ENCODE assay signal across 11 cellular contexts in genomic region chr20:63692436-63693078, GRCh38. TPM values are rescaled to one million over a fixed set of nuclear protein-coding genes. Genes with fewer than 3 reads are reported as not detected.
A peak's percentile ranks its signal among the peaks of the same experiment; 100 is the strongest.
DNase-seq lines count a peak whose midpoint lies in the region; ATAC-seq lines count a peak whose summit lies in the region.
"Had no signal": no experiment of that assay in that cellular context is flagged by ENCODE, and none has a peak within 500 bp of the region (broad histone marks: within the 10 kb centered on the region; RNA-seq: fewer than 3 reads in every experiment).

No MANE protein-coding gene starts in this region.

- H3K9me3 Mint-ChIP-seq in stimulated activated effector memory CD8-positive, alpha-beta T cell treated with anti-CD3 and anti-CD28 coated beads, Interleukin-12 subunit alpha, Interleukin-12 subunit beta, amount 100 ng/mL, for 72 hours = no peaks in the 10 kb centered on the region

- H3K4me3 Mint-ChIP-seq in stimulated activated effector memory CD8-positive, alpha-beta T cell treated with anti-CD3 and anti-CD28 coated beads, Interleukin-12 subunit alpha, Interleukin-12 subunit beta, amount 100 ng/mL, for 72 hours = no peak overlapping the region

- ATAC-seq in stimulated activated effector memory CD8-positive, alpha-beta T cell treated with anti-CD3 and anti-CD28 coated beads, Interleukin-12 subunit alpha, Interleukin-12 subunit beta, amount 100 ng/mL, for 72 hours = no peak

- H3K4me1 Mint-ChIP-seq in stimulated activated effector memory CD8-positive, alpha-beta T cell treated with anti-CD3 and anti-CD28 coated beads, Interleukin-12 subunit alpha, Interleukin-12 subunit beta, amount 100 ng/mL, for 72 hours = peaks cover 25% of the 10 kb centered on the region

- H3K27ac Mint-ChIP-seq in stimulated activated effector memory CD8-positive, alpha-beta T cell treated with anti-CD3 and anti-CD28 coated beads, Interleukin-12 subunit alpha, Interleukin-12 subunit beta, amount 100 ng/mL, for 72 hours = peak overlapping the region; percentile 96

- peaks cover 64% of the 10 kb centered on the region for H3K36me3 Mint-ChIP-seq in stimulated activated effector memory CD8-positive, alpha-beta T cell treated with anti-CD3 and anti-CD28 coated beads, Interleukin-12 subunit alpha, Interleukin-12 subunit beta, amount 100 ng/mL, for 72 hours

- DNase-seq in NCI-H82 (lab: John Stamatoyannopoulos, UW) = peak; percentile 41
- DNase-seq in NCI-H82 treated with DMSO at 0.1 percent for 48 hours (lab: John Stamatoyannopoulos, UW; ENCODE audit: unreplicated experiment) = no peak
- DNase-seq in RPMI7951 (ENCODE audit: low read depth) = peak; percentile 87
- DNase-seq in glomerular visceral epithelial cell (ENCODE audit: extremely low spot score) = peak; percentile 29
- no peak for DNase-seq in stimulated activated effector memory CD8-positive, alpha-beta T cell treated with anti-CD3 and anti-CD28 coated beads, Interleukin-12 subunit alpha, Interleukin-12 subunit beta, amount 100 ng/mL, for 72 hours (ENCODE audit: low spot score in 2 of 2)
- DNase-seq in stimulated activated naive CD4-positive, alpha-beta T cell (lab: John Stamatoyannopoulos, UW) = no peak
- DNase-seq in globus pallidus (ENCODE audit: low spot score) = no peak
- DNase-seq in medulla oblongata (ENCODE audit: extremely low spot score) = no peak
- DNase-seq: cortex of kidney, MM.1S, RPMI8226 had no signal

RNA-seq across cellular contexts. Expression of gene TNFRSF6B, which starts 3.9 kb away (rescaled TPM):
- 0.36 and 1.1 TPM in 2 replicates for total RNA-seq in RPMI7951 (2014; rRNA removed; shearing (Covaris generic))

RNA-seq across cellular contexts. Expression of gene ARFRP1, which starts 15.2 kb away (rescaled TPM):
- total RNA-seq in RPMI7951 (2014; rRNA removed; shearing (Covaris generic)) = 38.8 and 69.0 TPM in 2 replicates

RNA-seq across cellular contexts. Expression of gene ZGPAT, which starts 15.3 kb away (rescaled TPM):
- total RNA-seq in RPMI7951 (2014; rRNA removed; shearing (Covaris generic)) = 8.3 and 28.5 TPM in 2 replicates

RNA-seq across cellular contexts. Expression of gene RTEL1, which starts 34.4 kb away (rescaled TPM):
- 17.4 and 18.7 TPM in 2 replicates for total RNA-seq in RPMI7951 (2014; rRNA removed; shearing (Covaris generic))

RNA-seq across cellular contexts. Expression of gene STMN3, which starts 39.3 kb away (rescaled TPM):
- total RNA-seq in RPMI7951 (2014; rRNA removed; shearing (Covaris generic)) = 75.3 and 102 TPM in 2 replicates

Comparison
In these comparisons a context has a peak if more than half of its experiments do, and no peak if none do; other contexts are left out.
1. DNase-seq: peak in NCI-H82 (single experiment), RPMI7951 (single experiment) and glomerular visceral epithelial cell (single experiment); none in NCI-H82 treated with DMSO at 0.1 percent for 48 hours (single experiment), stimulated activated effector memory CD8-positive, alpha-beta T cell treated with anti-CD3 and anti-CD28 coated beads, Interleukin-12 subunit alpha, Interleukin-12 subunit beta, amount 100 ng/mL, for 72 hours (0 of 2), stimulated activated naive CD4-positive, alpha-beta T cell (0 of 6), globus pallidus (single experiment) and medulla oblongata (single experiment).